In the genomic region with DNA sequence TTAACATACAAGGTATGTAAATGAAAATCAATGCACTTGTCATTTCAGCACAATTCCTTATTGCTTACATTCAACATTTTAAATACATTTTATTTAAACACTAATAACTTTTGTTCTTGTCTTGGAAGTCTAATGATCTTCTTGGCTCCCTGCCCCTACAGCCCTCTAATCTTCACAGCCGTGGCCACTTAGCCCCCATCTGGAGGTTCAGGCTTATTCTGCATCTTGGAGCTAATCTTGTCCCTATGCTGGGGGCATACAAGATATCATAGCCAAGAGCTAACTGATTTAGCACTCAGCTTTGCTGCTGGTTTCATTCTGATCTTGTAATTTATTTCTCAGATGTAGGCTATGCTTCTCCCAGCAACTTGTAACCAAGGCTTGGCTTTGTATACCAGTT, we compare ENCODE assay signal across 23 cellular contexts.
"Had no signal": no experiment of that assay in that cellular context is flagged by ENCODE, and none has a peak within 500 bp of the region (broad histone marks: within the 10 kb centered on the region; RNA-seq: fewer than 3 reads in every experiment).

No MANE protein-coding gene starts in this region.

- H3K4me1 ChIP-seq: esophagus squamous epithelium, heart right ventricle, left lung, prostate gland, sigmoid colon, testis, tibial artery, upper lobe of left lung had no signal

- DNase-seq: effector memory CD8-positive, alpha-beta T cell; erythroblast; esophagus squamous epithelium; foreskin melanocyte; glutamatergic neuron; heart right ventricle; hippocampal formation; left cardiac atrium; mammary epithelial cell; naive thymus-derived CD8-positive, alpha-beta T cell; nephron progenitor cell; nucleus accumbens; right cardiac atrium; sigmoid colon; stimulated activated CD4-positive, alpha-beta T cell treated with anti-CD3 and anti-CD28 coated beads, Interleukin-4, amount 100 ng/mL, for 4 hours; stimulated activated naive CD8-positive, alpha-beta T cell treated with anti-CD3 and anti-CD28 coated beads, Interleukin-15, Interleukin-2, amounts not matched to agents 100 U/mL and 50 U/mL, for 24 hours; substantia nigra; testis; tibial artery; upper lobe of left lung had no signal

- H3K4me3 ChIP-seq: coronary artery, esophagus squamous epithelium, heart right ventricle, left lung, prostate gland, sigmoid colon, testis, tibial artery, upper lobe of left lung had no signal

- H3K36me3 ChIP-seq: esophagus squamous epithelium, heart right ventricle, left lung, prostate gland, sigmoid colon, tibial artery, upper lobe of left lung had no signal

- H3K27ac ChIP-seq: coronary artery, esophagus squamous epithelium, heart right ventricle, left lung, prostate gland, sigmoid colon, testis, tibial artery, upper lobe of left lung had no signal

- H3K9me3 ChIP-seq: esophagus squamous epithelium, heart right ventricle, left lung, prostate gland, sigmoid colon, testis, tibial artery, upper lobe of left lung had no signal

- H3K27me3 ChIP-seq: esophagus squamous epithelium, heart right ventricle, left lung, sigmoid colon, testis, tibial artery, upper lobe of left lung had no signal
